Comparison of ENCODE assay signal across 18 cellular contexts in genomic region chr15:79169531-79170123, GRCh38.
DNase-seq lines count a peak whose midpoint lies in the region; ATAC-seq, FAIRE-seq and TF ChIP-seq lines count a peak whose summit lies in the region.
"Had no signal": no experiment of that assay in that cellular context is flagged by ENCODE, and none has a peak within 500 bp of the region (broad histone marks: within the 10 kb centered on the region; RNA-seq: fewer than 3 reads in every experiment).

No MANE protein-coding gene starts in this region.

- CTCF ChIA-PET in A549 (lab: Yijun Ruan, JAX), result interaction anchor here (1.1 to 3.4 kb wide), 4 partner anchors 12 to 141 kb away, joined by 3 to 24 read pairs (median 6); no protein-coding TSS in a partner anchor

- no peak for TF ChIP-seq RAD21 in A549 (conservative IDR thresholded peaks at IDR 0.05 in 1 of 2, IDR thresholded peaks at IDR 0.05 in 1 of 2)

- POLR2A ChIA-PET in A549 (lab: Yijun Ruan, JAX), result no interaction called here

- no peak for ATAC-seq in A549
- peak in 5 of 8 donors; percentile 8 to 41 (median 37) for ATAC-seq in heart right ventricle
- ATAC-seq in stimulated activated naive CD8-positive, alpha-beta T cell treated with anti-CD3 and anti-CD28 coated beads, Interleukin-15, Interleukin-2, amounts not matched to agents 100 U/mL and 50 U/mL, for 24 hours, result no peak
- no peak for ATAC-seq in activated T-helper 17 cell treated with anti-CD3 and anti-CD28 coated beads, Interleukin-2, amount 50 U/mL, for 72 hours (replicated peaks)
- ATAC-seq: activated CD4-positive, alpha-beta T cell treated with anti-CD3 and anti-CD28 coated beads for 36 hours; effector memory CD8-positive, alpha-beta T cell had no signal

- H3K14ac ChIP-seq in neuronal stem cell (ENCODE audit: low read length), result no peak overlapping the region

- H3K9ac ChIP-seq in neuronal stem cell (ENCODE audit: low read depth, low read length, poor library complexity), result no peak overlapping the region

- H4K8ac ChIP-seq in neuronal stem cell (ENCODE audit: low read depth, low read length), result no peak overlapping the region

- no peak overlapping the region for H3K18ac ChIP-seq in neuronal stem cell (ENCODE audit: low read length)

- no peak overlapping the region for H2AFZ ChIP-seq in neuronal stem cell (ENCODE audit: low read length)

- peak overlapping the region; percentile 6 for H2BK15ac ChIP-seq in neuronal stem cell (ENCODE audit: low read length)

- H3K4me3 Mint-ChIP-seq in activated T-helper 17 cell treated with anti-CD3 and anti-CD28 coated beads, Interleukin-2, amount 50 U/mL, for 72 hours, result no peak overlapping the region
- H3K4me3 Mint-ChIP-seq: activated CD4-positive, alpha-beta T cell treated with anti-CD3 and anti-CD28 coated beads for 36 hours; effector memory CD8-positive, alpha-beta T cell; HFFc6; IgD-negative memory B cell; memory B cell; T-helper 2 cell treated with Interferon-gamma antibody and Interleukin-4, amounts not matched to agents 5 μg/mL and 100 μg/mL, for 36 hours had no signal

- H3K27me3 Mint-ChIP-seq in activated T-helper 17 cell treated with anti-CD3 and anti-CD28 coated beads, Interleukin-2, amount 50 U/mL, for 72 hours, result peaks cover 49% of the 10 kb centered on the region

- intact Hi-C loops in heart right ventricle (cut with DNase I), result loop anchor here in 1 of 10 donors (10.0 kb wide), 1 partner anchor 255 kb away; no protein-coding TSS in a partner anchor

- H3K4ac ChIP-seq in neuronal stem cell (ENCODE audit: low read length), result no peak overlapping the region

- H3K4me3 ChIP-seq in A549 (no peak overlapping the region), heart right ventricle (no peak overlapping the region), neuronal stem cell (ENCODE audit: low read length in 2 of 2) (no peak overlapping the region)
- H3K4me3 ChIP-seq: skin epidermis, upper lobe of left lung had no signal

- H3K36me3 ChIP-seq in heart right ventricle (no peaks in the 10 kb centered on the region), neuronal stem cell (replicated peaks in 1 of 2; ENCODE audit: control insufficient read depth in 2 of 2, insufficient read depth in 2 of 2, low read length in 2 of 2) (no peaks in the 10 kb centered on the region)
- H3K36me3 ChIP-seq: upper lobe of left lung had no signal

- peaks cover 29% of the 10 kb centered on the region for H3K4me1 ChIP-seq in A549
- peaks cover 4 to 34% (median 23%) of the 10 kb centered on the region in 9 donors for H3K4me1 ChIP-seq in heart right ventricle
- H3K4me1 ChIP-seq in neuronal stem cell (ENCODE audit: control insufficient read depth in 2 of 2, insufficient read depth in 1 of 2, low read depth in 1 of 2, low read length in 2 of 2), result peaks cover 0 to 7% of the 10 kb centered on the region in 2 donors

- TF ChIP-seq POLR2A in A549 (IDR thresholded peaks at IDR 0.05; ENCODE audit: low read length), result no peak

- H3K27me3 ChIP-seq in heart right ventricle, result peaks cover 0 to 23% (median 0%) of the 10 kb centered on the region in 7 donors
- peaks cover 0 to 16% (median 0%) of the 10 kb centered on the region in 3 experiments for H3K27me3 ChIP-seq in neuronal stem cell (ENCODE audit: control insufficient read depth in 3 of 3, insufficient read depth in 3 of 3, low read depth in 1 of 3, low read length in 3 of 3)
- H3K27me3 ChIP-seq: upper lobe of left lung had no signal

- H2BK12ac ChIP-seq in neuronal stem cell (ENCODE audit: low read length), result no peak overlapping the region

- DNase-seq in A549 (ENCODE audit: low read depth in 1 of 2, low spot score in 1 of 2) (no peak), SK-N-DZ (ENCODE audit: low spot score) (peak; percentile 49), heart right ventricle (no peak), neuronal stem cell (ENCODE audit: low spot score) (no peak), kidney glomerular epithelial cell (lab: John Stamatoyannopoulos, UW) (no peak), NCI-H2107 (lab: John Stamatoyannopoulos, UW) (no peak)
- no peak for DNase-seq in stimulated activated naive CD8-positive, alpha-beta T cell treated with anti-CD3 and anti-CD28 coated beads, Interleukin-15, Interleukin-2, amounts not matched to agents 100 U/mL and 50 U/mL, for 24 hours
- DNase-seq: activated CD4-positive, alpha-beta T cell treated with anti-CD3 and anti-CD28 coated beads for 36 hours; activated naive CD4-positive, alpha-beta T cell treated with anti-CD3 and anti-CD28 coated beads, Interleukin-2, amount 50 U/mL, for 16 hours; effector memory CD8-positive, alpha-beta T cell; HFFc6 had no signal

- FAIRE-seq in A549 (lab: Jason Lieb, UNC), result no peak

- no peak overlapping the region for H2BK120ac ChIP-seq in neuronal stem cell (ENCODE audit: low read depth, low read length)

- H2AK5ac ChIP-seq in neuronal stem cell (ENCODE audit: low read depth, low read length), result no peak overlapping the region

- no peak overlapping the region for H2BK5ac ChIP-seq in neuronal stem cell (ENCODE audit: low read length)

- no peak overlapping the region for H3K23ac ChIP-seq in neuronal stem cell (ENCODE audit: low read depth, low read length, poor library complexity)

- no peak for TF ChIP-seq EP300 in A549 (IDR thresholded peaks at IDR 0.05)

- no peaks in the 10 kb centered on the region for H3K4me1 Mint-ChIP-seq in activated T-helper 17 cell treated with anti-CD3 and anti-CD28 coated beads, Interleukin-2, amount 50 U/mL, for 72 hours
- H3K4me1 Mint-ChIP-seq: activated CD4-positive, alpha-beta T cell treated with anti-CD3 and anti-CD28 coated beads for 36 hours had no signal

- 76% methylated on average over 4 of the region's 4 CpGs for WGBS in A549 (ENCODE audit: missing lambda C conversion rate)
- WGBS in heart right ventricle, 2 donors, result 35 to 50% methylated on average over 4 of the region's 4 CpGs
- WGBS in neuronal stem cell (ENCODE audit: extremely low coverage in 2 of 2, insufficient read length in 2 of 2, insufficient replicate concordance in 1 of 2), 2 donors, result no CpG with 5 or more reads among the region's 4 CpGs

- H3K27ac Mint-ChIP-seq in activated T-helper 17 cell treated with anti-CD3 and anti-CD28 coated beads, Interleukin-2, amount 50 U/mL, for 72 hours, result no peak overlapping the region
- H3K27ac Mint-ChIP-seq: activated CD4-positive, alpha-beta T cell treated with anti-CD3 and anti-CD28 coated beads for 36 hours; effector memory CD8-positive, alpha-beta T cell; HFFc6; memory B cell; T-helper 2 cell treated with Interferon-gamma antibody and Interleukin-4, amounts not matched to agents 5 μg/mL and 100 μg/mL, for 36 hours had no signal

- H4K91ac ChIP-seq in neuronal stem cell (ENCODE audit: low read depth, low read length, poor library complexity), result no peak overlapping the region

- H3K79me1 ChIP-seq in neuronal stem cell (ENCODE audit: low read depth, low read length), result no peaks in the 10 kb centered on the region

- peak overlapping the region; percentile 5 to 29; a peak in 1 of 6 replicates for H3K27ac ChIP-seq in A549
- H3K27ac ChIP-seq in heart right ventricle, result peak overlapping the region in 7 of 10 donors; percentile 14 to 57 (median 43)
- no peak overlapping the region for H3K27ac ChIP-seq in neuronal stem cell (replicated peaks; ENCODE audit: low read length)
- H3K27ac ChIP-seq: RWPE1, upper lobe of left lung had no signal

- H3K36me3 Mint-ChIP-seq in activated T-helper 17 cell treated with anti-CD3 and anti-CD28 coated beads, Interleukin-2, amount 50 U/mL, for 72 hours (ENCODE audit: low read depth), result no peaks in the 10 kb centered on the region
- H3K36me3 Mint-ChIP-seq: IgD-negative memory B cell, memory B cell had no signal

- no peaks in the 10 kb centered on the region for H3K9me3 ChIP-seq in A549
- H3K9me3 ChIP-seq in heart right ventricle, result no peaks in the 10 kb centered on the region
- H3K9me3 ChIP-seq in neuronal stem cell (replicated peaks in 1 of 2; ENCODE audit: control insufficient read depth in 2 of 2, insufficient read depth in 1 of 2, low read depth in 1 of 2, low read length in 2 of 2), result peaks cover 0 to 2% of the 10 kb centered on the region in 2 donors
- H3K9me3 ChIP-seq: upper lobe of left lung had no signal

- H3K4me2 ChIP-seq in A549, result peak overlapping the region; percentile 74
- H3K4me2 ChIP-seq in neuronal stem cell (ENCODE audit: insufficient read depth, low read length, poor library complexity, severe bottlenecking), result no peak overlapping the region

- H3K9me3 Mint-ChIP-seq in activated T-helper 17 cell treated with anti-CD3 and anti-CD28 coated beads, Interleukin-2, amount 50 U/mL, for 72 hours, result no peaks in the 10 kb centered on the region
- H3K9me3 Mint-ChIP-seq: effector memory CD8-positive, alpha-beta T cell; HFFc6; T-helper 2 cell treated with Interferon-gamma antibody and Interleukin-4, amounts not matched to agents 5 μg/mL and 100 μg/mL, for 36 hours had no signal

- no peak for TF ChIP-seq CTCF in A549 (IDR thresholded peaks at IDR 0.05)
- no peak for TF ChIP-seq CTCF in heart right ventricle (IDR thresholded peaks at IDR 0.05)

TF ChIP-seq in A549, 52 proteins besides CTCF, POLR2A, EP300 and RAD21 (continues in another document):
- TF ChIP-seq TFCP2L1 (CRISPR knock-in tag; IDR thresholded peaks at IDR 0.05) (no peak), HOXB13 (CRISPR knock-in tag; IDR thresholded peaks at IDR 0.05; ENCODE audit: low read depth) (no peak), ZSCAN20 (CRISPR knock-in tag; IDR thresholded peaks at IDR 0.05) (no peak), JUNB (IDR thresholded peaks at IDR 0.05) (no peak), ESRRA (IDR thresholded peaks at IDR 0.05; ENCODE audit: borderline replicate concordance, low read length) (no peak), RARB (CRISPR knock-in tag; IDR thresholded peaks at IDR 0.05) (no peak), CBX8 (IDR thresholded peaks at IDR 0.05) (no peak), GATA3 (IDR thresholded peaks at IDR 0.05; ENCODE audit: borderline replicate concordance) (no peak)

Comparison
In these comparisons a context has a peak if more than half of its experiments do, and no peak if none do; other contexts are left out.
1. ATAC-seq: peak in heart right ventricle (5 of 8); none in A549 (0 of 2), stimulated activated naive CD8-positive, alpha-beta T cell treated with anti-CD3 and anti-CD28 coated beads, Interleukin-15, Interleukin-2, amounts not matched to agents 100 U/mL and 50 U/mL, for 24 hours (single experiment) and activated T-helper 17 cell treated with anti-CD3 and anti-CD28 coated beads, Interleukin-2, amount 50 U/mL, for 72 hours (single experiment).